Comparison of ENCODE assay signal across 10 cellular contexts in the genomic region with DNA sequence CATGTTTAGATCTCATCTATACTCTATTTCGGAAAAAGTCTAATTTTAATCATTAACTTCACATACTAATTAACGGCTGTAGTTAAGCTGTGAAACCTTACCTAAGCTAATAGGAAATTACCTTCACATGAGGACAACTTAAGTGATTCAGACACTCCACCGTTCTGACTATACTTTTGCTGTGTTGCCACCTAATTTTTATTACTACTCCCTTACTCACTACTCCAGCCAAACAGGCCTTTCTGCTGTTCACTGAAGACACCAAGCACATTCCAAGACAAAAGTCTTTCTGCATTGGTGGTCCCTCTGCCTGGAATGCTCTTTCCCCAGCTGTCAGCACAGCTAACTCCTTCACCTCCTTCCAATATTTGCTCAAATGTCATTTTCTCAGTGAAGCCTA. TPM values are rescaled to one million over a fixed set of nuclear protein-coding genes. Genes with fewer than 3 reads are reported as not detected.
A peak's percentile ranks its signal among the peaks of the same experiment; 100 is the strongest.
DNase-seq lines count a peak whose midpoint lies in the region; ATAC-seq and TF ChIP-seq lines count a peak whose summit lies in the region.
"Had no signal": no experiment of that assay in that cellular context is flagged by ENCODE, and none has a peak within 500 bp of the region (broad histone marks: within the 10 kb centered on the region; RNA-seq: fewer than 3 reads in every experiment).

No MANE protein-coding gene starts in this region.

- peaks cover 30 to 57% (median 52%) of the 10 kb centered on the region in 3 donors for H3K36me3 Mint-ChIP-seq in CD8-positive, alpha-beta memory T cell
- H3K36me3 Mint-ChIP-seq in effector memory CD8-positive, alpha-beta T cell (ENCODE audit: insufficient read depth): peaks cover 18% of the 10 kb centered on the region
- H3K36me3 Mint-ChIP-seq in nephron (ENCODE audit: low read depth): peaks cover 49% of the 10 kb centered on the region

- H3K4me3 Mint-ChIP-seq in CD8-positive, alpha-beta memory T cell: peak overlapping the region; percentile 88 to 95 (median 91)
- peak overlapping the region; percentile 82 to 87 for H3K4me3 Mint-ChIP-seq in effector memory CD8-positive, alpha-beta T cell
- H3K4me3 Mint-ChIP-seq in nephron: peak overlapping the region; percentile 86 to 92 (median 90)

- CTCF ChIA-PET in CD8-positive, alpha-beta memory T cell (lab: Charles Lee): interaction anchor here (1.4 kb wide), 1 partner anchor 10 kb away, joined by 4 read pairs; no protein-coding TSS in a partner anchor

- no peak for DNase-seq in CD8-positive, alpha-beta memory T cell
- DNase-seq in NB4 (ENCODE audit: low read depth) (no peak), HCEC 1CT (no peak)
- no peak for DNase-seq in effector memory CD8-positive, alpha-beta T cell
- DNase-seq: activated naive CD4-positive, alpha-beta T cell had no signal

- H3K4me1 Mint-ChIP-seq in CD8-positive, alpha-beta memory T cell: peaks cover 25 to 48% (median 39%) of the 10 kb centered on the region in 3 donors
- H3K4me1 Mint-ChIP-seq in effector memory CD8-positive, alpha-beta T cell (ENCODE audit: low read depth in 2 of 2): peaks cover 18 to 26% of the 10 kb centered on the region in 2 donors
- peaks cover 34% of the 10 kb centered on the region for H3K4me1 Mint-ChIP-seq in nephron

- peak overlapping the region; percentile 76 for H3K4me3 ChIP-seq in CD8-positive, alpha-beta memory T cell (ENCODE audit: low read length)
- peak overlapping the region; percentile 94 for H3K4me3 ChIP-seq in NB4 (ENCODE audit: low read depth, low read length)

- POLR2A ChIA-PET in CD8-positive, alpha-beta memory T cell (lab: Charles Lee): no interaction called here

- ATAC-seq in effector memory CD8-positive, alpha-beta T cell (replicated peaks): no peak
- no peak for ATAC-seq in HG03196 (IDR thresholded peaks at IDR 0.05; ENCODE audit: unreplicated experiment)
- no peak for ATAC-seq in HG03039 (IDR thresholded peaks at IDR 0.05; ENCODE audit: unreplicated experiment)
- ATAC-seq in GM21390 (IDR thresholded peaks at IDR 0.05; ENCODE audit: unreplicated experiment): no peak

- H3K4me1 ChIP-seq in CD8-positive, alpha-beta memory T cell (ENCODE audit: insufficient read depth, low read length): peaks cover 19% of the 10 kb centered on the region

- no peaks in the 10 kb centered on the region for H3K27me3 ChIP-seq in CD8-positive, alpha-beta memory T cell (ENCODE audit: insufficient read depth, low read length, poor library complexity, severe bottlenecking)

- H3K9me3 Mint-ChIP-seq in CD8-positive, alpha-beta memory T cell: peaks cover 0 to 8% (median 5%) of the 10 kb centered on the region in 5 donors
- no peaks in the 10 kb centered on the region for H3K9me3 Mint-ChIP-seq in effector memory CD8-positive, alpha-beta T cell
- peaks cover 5% of the 10 kb centered on the region for H3K9me3 Mint-ChIP-seq in nephron

- H3K36me3 ChIP-seq in CD8-positive, alpha-beta memory T cell (ENCODE audit: insufficient read depth, low read length): peaks cover 25% of the 10 kb centered on the region

- peak overlapping the region; percentile 89 for H3K27ac ChIP-seq in CD8-positive, alpha-beta memory T cell (ENCODE audit: low read depth, low read length)
- H3K27ac ChIP-seq: neutrophil had no signal

- H3K27ac Mint-ChIP-seq in CD8-positive, alpha-beta memory T cell: peak overlapping the region in 7 of 8 donors; percentile 82 to 97 (median 93)
- H3K27ac Mint-ChIP-seq in effector memory CD8-positive, alpha-beta T cell: peak overlapping the region; percentile 94
- peak overlapping the region; percentile 94 to 99 (median 98) for H3K27ac Mint-ChIP-seq in nephron

- TF ChIP-seq CTCF in NB4 (IDR thresholded peaks at IDR 0.05; ENCODE audit: low read depth, low read length): no peak
- no peak for TF ChIP-seq CTCF in nephron (IDR thresholded peaks at IDR 0.05; ENCODE audit: unreplicated experiment in 3 of 3)

- H3K9me3 ChIP-seq in CD8-positive, alpha-beta memory T cell (ENCODE audit: low read length): no peaks in the 10 kb centered on the region
- H3K9me3 ChIP-seq: neutrophil had no signal

- no peak for TF ChIP-seq POLR2A in NB4 (IDR thresholded peaks at IDR 0.05; ENCODE audit: extremely low read depth, insufficient read length)

- H3K27me3 Mint-ChIP-seq in CD8-positive, alpha-beta memory T cell: peaks cover 10 to 15% of the 10 kb centered on the region in 2 donors
- peaks cover 14 to 17% of the 10 kb centered on the region in 2 donors for H3K27me3 Mint-ChIP-seq in effector memory CD8-positive, alpha-beta T cell
- H3K27me3 Mint-ChIP-seq in nephron (ENCODE audit: low read depth): no peaks in the 10 kb centered on the region

RNA-seq across cellular contexts. Expression of a gene that starts 1.3 kb away (rescaled TPM):
- total RNA-seq in CD8-positive, alpha-beta memory T cell: 10 to 100 TPM; 27.4 to 27.9 TPM
- polyA plus RNA-seq in CD8-positive, alpha-beta memory T cell: 21.7 TPM

RNA-seq across cellular contexts. Expression of a gene that starts 57.4 kb away (rescaled TPM):
- total RNA-seq in CD8-positive, alpha-beta memory T cell: not detected
- not detected for polyA plus RNA-seq in CD8-positive, alpha-beta memory T cell
